In genomic region chr22:32265882-32266767, GRCh38 we compare ENCODE assay signal across 8 cellular contexts. TPM values are rescaled to one million over a fixed set of nuclear protein-coding genes. Genes with fewer than 3 reads are reported as not detected.
DNase-seq lines count a peak whose midpoint lies in the region; ATAC-seq, FAIRE-seq and TF ChIP-seq lines count a peak whose summit lies in the region.

No MANE protein-coding gene starts in this region.

- H4K20me1 ChIP-seq in HCT116 (ENCODE audit: insufficient read depth) (no peaks in the 10 kb centered on the region), H1 (replicated peaks in 1 of 2; ENCODE audit: control insufficient read depth in 1 of 2, insufficient read depth in 2 of 2, low read length in 2 of 2) (peaks cover 0 to 2% of the 10 kb centered on the region in 2 experiments)

- TF ChIP-seq RAD21 in HCT116 (IDR thresholded peaks at IDR 0.05; ENCODE audit: low read depth) (peak; percentile 50), H1 (IDR thresholded peaks at IDR 0.05 in 1 of 2, conservative IDR thresholded peaks at IDR 0.05 in 1 of 2; ENCODE audit: low read depth in 2 of 2, low read length in 2 of 2) (peak; percentile 71 to 78)

- H3K4me2 ChIP-seq in HCT116 (ENCODE audit: low read length) (peak overlapping the region; percentile 37), H1 (ENCODE audit: insufficient read depth in 1 of 2, low read depth in 2 of 2, low read length in 2 of 2) (no peak overlapping the region)

- H3K23me2 ChIP-seq in H1 (ENCODE audit: low read depth, low read length), result no peaks in the 10 kb centered on the region; the same call in 1 of the 2 replicates

- no peaks in the 10 kb centered on the region for H3K36me3 Mint-ChIP-seq in activated CD8-positive, alpha-beta T cell treated with anti-CD3 and anti-CD28 coated beads, Interleukin-2, amount 10 ng/mL, durations not matched to agents 7 days and 5 days (ENCODE audit: low read depth)

- POLR2A ChIA-PET in HCT116 (lab: Charles Lee), result no interaction called here
- POLR2A ChIA-PET in activated CD8-positive, alpha-beta T cell treated with anti-CD3 and anti-CD28 coated beads, Interleukin-2, amount 10 ng/mL, durations not matched to agents 7 days and 5 days (lab: Charles Lee), result no interaction called here
- POLR2A ChIA-PET in H1 (lab: Charles Lee; ENCODE audit: partially characterized antibody), result no interaction called here

- H2BK15ac ChIP-seq in H1 (ENCODE audit: low read length), result no peak overlapping the region

- no peak overlapping the region for H3K4me3 ChIP-seq in HCT116 (replicated peaks in 1 of 2; ENCODE audit: low read depth in 1 of 2, low read length in 2 of 2)
- H3K4me3 ChIP-seq in H1 (ENCODE audit: extremely low read depth in 1 of 4, insufficient read depth in 2 of 4, low read depth in 3 of 4, low read length in 4 of 4), result no peak overlapping the region
- H3K4me3 ChIP-seq in mucosa of descending colon, result no peak overlapping the region

- no peaks in the 10 kb centered on the region for H3K79me1 ChIP-seq in H1 (ENCODE audit: low read depth, low read length)

- no peak overlapping the region for H4K91ac ChIP-seq in H1 (replicated peaks; ENCODE audit: insufficient read length, low read length)

- 42% methylated on average over 10 of the region's 10 CpGs; no CpG with 5 or more reads in 1 of the 2 experiments for WGBS in H1 (ENCODE audit: extremely low coverage in 1 of 2, insufficient coverage in 1 of 2, insufficient read length in 1 of 2, insufficient replicate concordance in 2 of 2, low coverage in 1 of 2, low lambda C conversion rate in 2 of 2, missing lambda C conversion rate in 1 of 2), 2 experiments

- H3K27ac ChIP-seq in HCT116 (ENCODE audit: low read depth, low read length) (peak overlapping the region; percentile 13; the same call in 1 of the 2 replicates), H1 (ENCODE audit: low read depth, low read length) (no peak overlapping the region)

- H3K4me3 Mint-ChIP-seq in activated CD8-positive, alpha-beta T cell treated with anti-CD3 and anti-CD28 coated beads, Interleukin-2, amount 10 ng/mL, durations not matched to agents 7 days and 5 days, result no peak overlapping the region

- peaks cover 9% of the 10 kb centered on the region for H3K27me3 Mint-ChIP-seq in activated CD8-positive, alpha-beta T cell treated with anti-CD3 and anti-CD28 coated beads, Interleukin-2, amount 10 ng/mL, durations not matched to agents 7 days and 5 days (ENCODE audit: low read depth)

- H3K79me2 ChIP-seq in HCT116 (ENCODE audit: insufficient read depth, low read length) (no peaks in the 10 kb centered on the region), H1 (ENCODE audit: control insufficient read depth in 1 of 2, insufficient read depth in 2 of 2, low read length in 2 of 2) (no peaks in the 10 kb centered on the region)

- H3K18ac ChIP-seq in H1 (ENCODE audit: extremely low read depth, low read length), result no peak overlapping the region

- H3K14ac ChIP-seq in H1 (ENCODE audit: insufficient read length), result no peak overlapping the region

- H3K4ac ChIP-seq in H1 (replicated peaks; ENCODE audit: insufficient read length, low read depth, low read length), result no peak overlapping the region

- ATAC-seq in HCT116 (peak; percentile 85), mucosa of descending colon (peak; percentile 82)
- peak; percentile 70 for ATAC-seq in activated CD8-positive, alpha-beta T cell treated with anti-CD3 and anti-CD28 coated beads, Interleukin-2, amount 10 ng/mL, durations not matched to agents 7 days and 5 days

- peak; percentile 74 for FAIRE-seq in H1 (lab: Jason Lieb, UNC)

- no peak overlapping the region for H2BK120ac ChIP-seq in H1 (replicated peaks; ENCODE audit: low read depth, low read length)

- DNase-seq in Ammon's horn (ENCODE audit: low spot score) (peak; percentile 82), HCT116 (ENCODE audit: low read depth, low spot score) (peak; percentile 44), NCI-H748 treated with DMSO at 0.1 percent for 48 hours (lab: John Stamatoyannopoulos, UW) (peak; percentile 8), H1 (ENCODE audit: low read depth in 1 of 2, low spot score in 2 of 2) (peak in 1 of 2 experiments; percentile 79), mucosa of descending colon (peak in 2 of 3 donors; percentile 53 to 81), GOT3 (lab: John Stamatoyannopoulos, UW) (no peak)
- peak; percentile 81 for DNase-seq in activated CD8-positive, alpha-beta T cell treated with anti-CD3 and anti-CD28 coated beads, Interleukin-2, amount 10 ng/mL, durations not matched to agents 7 days and 5 days
- DNase-seq in stimulated activated CD8-positive, alpha-beta memory T cell treated with anti-CD3 and anti-CD28 coated beads, Interleukin-4, amount 100 ng/mL, for 24 hours (ENCODE audit: low read depth), result peak; percentile 61

- no peak overlapping the region for H4K5ac ChIP-seq in H1 (ENCODE audit: insufficient read length, low read depth, low read length)

- TF ChIP-seq CTCF in HCT116 (IDR thresholded peaks at IDR 0.05 in 2 of 3, conservative IDR thresholded peaks at IDR 0.05 in 1 of 3; ENCODE audit: borderline replicate concordance in 1 of 3, insufficient read depth in 1 of 3, low read depth in 2 of 3, low read length in 2 of 3), result peak; percentile 58 to 87 (median 84)
- TF ChIP-seq CTCF in H1 (IDR thresholded peaks at IDR 0.05; ENCODE audit: control extremely low read depth in 1 of 3, insufficient read depth in 1 of 3, low read depth in 1 of 3, low read length in 3 of 3), result peak; percentile 53 to 79 (median 78)
- peak; percentile 76 for TF ChIP-seq CTCF in mucosa of descending colon (IDR thresholded peaks at IDR 0.05)

- H3K36me3 ChIP-seq in HCT116 (ENCODE audit: control insufficient read depth in 1 of 2, insufficient read depth in 2 of 2, low read length in 2 of 2) (no peaks in the 10 kb centered on the region; a peak in 1 of 4 replicates), H1 (ENCODE audit: control insufficient read depth in 2 of 4, insufficient read depth in 4 of 4, low read length in 3 of 4) (no peaks in the 10 kb centered on the region), mucosa of descending colon (ENCODE audit: low read depth) (no peaks in the 10 kb centered on the region)

- CTCF ChIA-PET in HCT116 (lab: Charles Lee), result interaction anchor here (0.6 to 2.5 kb wide), 22 partner anchors 8 to 296 kb away, joined by 3 to 13 read pairs (median 6); partner anchors contain the start of genes FBXO7, RFPL2 and SLC5A4
- CTCF ChIA-PET in activated CD8-positive, alpha-beta T cell treated with anti-CD3 and anti-CD28 coated beads, Interleukin-2, amount 10 ng/mL, durations not matched to agents 7 days and 5 days (lab: Charles Lee), result interaction anchor here (0.7 to 3.3 kb wide), 23 partner anchors 8 to 296 kb away, joined by 3 to 22 read pairs (median 4); partner anchors contain the start of gene SLC5A4
- CTCF ChIA-PET in H1 (lab: Charles Lee; ENCODE audit: partially characterized antibody), result interaction anchor here (0.7 to 3.1 kb wide), 54 partner anchors 10 to 340 kb away, joined by 3 to 22 read pairs (median 4); partner anchors contain the start of genes RFPL2, RTCB and SLC5A4

- no peak overlapping the region; the same call in 1 of the 2 replicates for H4K8ac ChIP-seq in H1 (ENCODE audit: extremely low read depth, insufficient read depth, low read length)

- no TSS peak for BruUV-seq in HCT116 (replicated peaks; lab: Mats Ljungman, UMichigan)

- TF ChIP-seq POLR2A in HCT116 (IDR thresholded peaks at IDR 0.05; ENCODE audit: borderline replicate concordance, extremely low read depth, insufficient read depth, insufficient read length) (no peak), H1 (IDR thresholded peaks at IDR 0.05; ENCODE audit: control extremely low read depth in 1 of 2, low read depth in 2 of 2, low read length in 2 of 2) (no peak)

- H3K27me3 ChIP-seq in HCT116 (ENCODE audit: insufficient read depth, low read length), result no peaks in the 10 kb centered on the region
- no peaks in the 10 kb centered on the region for H3K27me3 ChIP-seq in H1 (replicated peaks in 1 of 4; ENCODE audit: control insufficient read depth in 3 of 4, extremely low read depth in 1 of 4, insufficient read depth in 3 of 4, low read length in 3 of 4)

- H3K4me1 Mint-ChIP-seq in activated CD8-positive, alpha-beta T cell treated with anti-CD3 and anti-CD28 coated beads, Interleukin-2, amount 10 ng/mL, durations not matched to agents 7 days and 5 days (ENCODE audit: low read depth), result no peaks in the 10 kb centered on the region

- H3K9ac ChIP-seq in HCT116 (ENCODE audit: low read length), result no peak overlapping the region
- no peak overlapping the region for H3K9ac ChIP-seq in H1 (replicated peaks in 1 of 4; ENCODE audit: extremely low read depth in 1 of 4, low read depth in 3 of 4, low read length in 3 of 4)

- intact Hi-C loops in HCT116 (cut with micrococcal nuclease), result loop anchor here (2.0 to 5.0 kb wide), 2 partner anchors 163 to 289 kb away; no protein-coding TSS in a partner anchor
- intact Hi-C loops in mucosa of descending colon (cut with DNase I, micrococcal nuclease), result loop anchor here in 1 of 2 donors (10.0 kb wide), 1 partner anchor 291 kb away; no protein-coding TSS in a partner anchor

- no peak overlapping the region for H2AK5ac ChIP-seq in H1 (ENCODE audit: low read depth, low read length)

- H3K4me1 ChIP-seq in HCT116 (ENCODE audit: control insufficient read depth in 1 of 2, insufficient read depth in 2 of 2, low read length in 2 of 2) (peaks cover 3 to 5% of the 10 kb centered on the region in 2 experiments; a peak in 2 of 4 replicates), H1 (replicated peaks in 1 of 4; ENCODE audit: control insufficient read depth in 3 of 4, insufficient read depth in 4 of 4, low read length in 3 of 4) (no peaks in the 10 kb centered on the region), mucosa of descending colon (ENCODE audit: low read depth) (no peaks in the 10 kb centered on the region)

- no peak overlapping the region for H3K56ac ChIP-seq in H1 (replicated peaks; ENCODE audit: insufficient read length, low read depth, low read length)

- no peaks in the 10 kb centered on the region for H3K9me2 ChIP-seq in HCT116 (ENCODE audit: insufficient read depth)

- RAD21 ChIA-PET in HCT116 (lab: Charles Lee; ENCODE audit: low non-redundant PET in 1 of 2, low total read pairs in 2 of 2, uncharacterized antibody in 2 of 2, unreplicated experiment in 2 of 2), result interaction anchor here in 1 of 2 experiments (0.9 to 1.1 kb wide), 2 partner anchors 162 to 289 kb away, joined by 3 to 4 read pairs; no protein-coding TSS in a partner anchor

- no peaks in the 10 kb centered on the region for H3K9me3 ChIP-seq in HCT116 (ENCODE audit: control insufficient read depth in 1 of 2, insufficient read depth in 1 of 2, low read depth in 1 of 2, low read length in 2 of 2)
- no peaks in the 10 kb centered on the region for H3K9me3 ChIP-seq in H1 (ENCODE audit: insufficient read depth in 2 of 2, low read depth in 1 of 2, low read length in 1 of 2)
- H3K9me3 ChIP-seq in mucosa of descending colon, result no peaks in the 10 kb centered on the region

- H2BK12ac ChIP-seq in H1 (ENCODE audit: low read depth, low read length), result no peak overlapping the region

- TF ChIP-seq EP300 in H1 (IDR thresholded peaks at IDR 0.05; ENCODE audit: borderline replicate concordance in 1 of 2, low read depth in 2 of 2, low read length in 2 of 2), result no peak

- no peak overlapping the region for H3K23ac ChIP-seq in H1 (ENCODE audit: insufficient read length)

- H2BK5ac ChIP-seq in H1 (ENCODE audit: low read depth, low read length), result no peak overlapping the region

- H2AFZ ChIP-seq in HCT116 (ENCODE audit: low read depth, low read length, poor library complexity, severe bottlenecking), result no peak overlapping the region
- H2AFZ ChIP-seq in H1 (ENCODE audit: low read length), result peak overlapping the region; percentile 52; the same call in 1 of the 2 replicates

- no peak overlapping the region for H3K27ac Mint-ChIP-seq in activated CD8-positive, alpha-beta T cell treated with anti-CD3 and anti-CD28 coated beads, Interleukin-2, amount 10 ng/mL, durations not matched to agents 7 days and 5 days

- no peaks in the 10 kb centered on the region for H3K9me3 Mint-ChIP-seq in activated CD8-positive, alpha-beta T cell treated with anti-CD3 and anti-CD28 coated beads, Interleukin-2, amount 10 ng/mL, durations not matched to agents 7 days and 5 days (ENCODE audit: insufficient read depth)

- H2BK20ac ChIP-seq in H1 (ENCODE audit: low read length), result no peak overlapping the region

RNA-seq across cellular contexts. Expression of gene SLC5A4, which starts 11.0 kb away (rescaled TPM):
- total RNA-seq in HCT116 (2021; ENCODE audit: unreplicated experiment) (0.22 TPM), mucosa of descending colon (under 1 TPM in 2 of 3 donors, not detected in 1; 0.13 to 0.14 TPM)
- polyA plus RNA-seq in HCT116 (2012), result 0.16 and 0.26 TPM in 2 replicates
- total RNA-seq in activated CD8-positive, alpha-beta T cell treated with anti-CD3 and anti-CD28 coated beads, Interleukin-2, amount 10 ng/mL, durations not matched to agents 7 days and 5 days, result not detected
- not detected in 2 replicates for total RNA-seq in H1 (2021; fragmentation: NEBNext Ultra II Directional; extraction: Animal tissue kit (Norgen Biotek cat#: 25700))
- polyA plus RNA-seq in H1 (2011; rRNA removed), result 0.06 and 0.17 TPM in 2 replicates
- polyA plus RNA-seq in H1 (2011; cell fraction: cytosol; rRNA removed), result 0.10 TPM
- 0.24 TPM for polyA plus RNA-seq in H1 (2011; cell fraction: nucleus; rRNA removed)
- polyA plus RNA-seq in H1 (2012, experiment 1 of 2), result 0.15 TPM in 2 of 4 replicates, not detected in the others
- not detected for polyA plus RNA-seq in H1 (2012, experiment 2 of 2)
- 0.10 TPM for polyA plus RNA-seq in H1 (2013, experiment 1 of 2)
- 0.02 TPM for polyA plus RNA-seq in H1 (2013, experiment 2 of 2)
- 0.71 and 0.82 TPM in 2 replicates for polyA minus RNA-seq in H1 (2011; rRNA and poly(A)+ RNA removed)
- not detected for polyA minus RNA-seq in H1 (2011; cell fraction: cytosol; rRNA and poly(A)+ RNA removed)
- polyA minus RNA-seq in H1 (2011; cell fraction: nucleus; rRNA and poly(A)+ RNA removed), result 0.40 TPM
